20 cellular contexts compared by ENCODE assay signal in the genomic region with DNA sequence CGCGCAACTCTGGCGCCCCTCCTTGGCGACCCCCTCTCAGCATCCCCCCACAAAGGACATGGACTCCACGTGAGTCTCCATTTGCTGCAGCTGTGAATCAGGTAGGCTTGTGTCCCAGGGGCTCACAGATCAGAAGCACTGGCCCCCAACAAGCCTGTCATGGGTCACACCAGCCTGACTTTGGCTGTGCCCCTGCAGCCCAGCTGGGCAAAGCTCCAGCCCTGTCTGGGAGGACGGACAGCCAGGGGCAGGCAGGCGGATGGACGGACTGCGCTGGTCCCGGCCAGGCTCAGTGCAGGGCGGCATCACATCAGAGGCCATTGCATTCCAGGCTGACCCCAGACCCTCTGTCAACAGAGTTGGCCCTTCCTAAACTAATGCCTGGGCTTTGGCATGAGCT. TPM values are rescaled to one million over a fixed set of nuclear protein-coding genes. Genes with fewer than 3 reads are reported as not detected.
DNase-seq lines count a peak whose midpoint lies in the region; ATAC-seq and TF ChIP-seq lines count a peak whose summit lies in the region.
"Had no signal": no experiment of that assay in that cellular context is flagged by ENCODE, and none has a peak within 500 bp of the region (broad histone marks: within the 10 kb centered on the region; RNA-seq: fewer than 3 reads in every experiment).

No MANE protein-coding gene starts in this region.

- ATAC-seq in activated naive CD8-positive, alpha-beta T cell treated with anti-CD3 and anti-CD28 coated beads, Interleukin-2, amount 50 U/mL, for 24 hours: no peak

- H4K91ac ChIP-seq in neuronal stem cell (ENCODE audit: low read depth, low read length, poor library complexity): peak overlapping the region; percentile 46

- peak overlapping the region; percentile 10 for H3K23ac ChIP-seq in neuronal stem cell (ENCODE audit: low read depth, low read length, poor library complexity)

- H3K27ac Mint-ChIP-seq in activated naive CD8-positive, alpha-beta T cell treated with anti-CD3 and anti-CD28 coated beads, Interleukin-2, amount 50 U/mL, for 24 hours: peak overlapping the region; percentile 18
- no peak overlapping the region for H3K27ac Mint-ChIP-seq in activated naive CD8-positive, alpha-beta T cell treated with anti-CD3 and anti-CD28 coated beads for 36 hours
- H3K27ac Mint-ChIP-seq: activated CD8-positive, alpha-beta T cell treated with anti-CD3 and anti-CD28 coated beads for 36 hours had no signal

- intact Hi-C loops in colonic mucosa (cut with DNase I): loop anchor here (10.0 kb wide), 1 partner anchor 198 kb away; no protein-coding TSS in a partner anchor
- intact Hi-C loops in tibial artery (cut with DNase I; ENCODE audit: low total_unique reads): loop anchor here (5.0 kb wide), 1 partner anchor 56 kb away; a partner anchor contains a TSS

- H3K9me3 ChIP-seq in colonic mucosa (no peaks in the 10 kb centered on the region), neuronal stem cell (replicated peaks in 1 of 2; ENCODE audit: control insufficient read depth in 2 of 2, insufficient read depth in 1 of 2, low read depth in 1 of 2, low read length in 2 of 2) (no peaks in the 10 kb centered on the region), tibial artery (no peaks in the 10 kb centered on the region)
- H3K9me3 ChIP-seq: HAP-1, ovary, right lobe of liver had no signal

- H3K36me3 ChIP-seq in colonic mucosa (peaks cover 2% of the 10 kb centered on the region), neuronal stem cell (replicated peaks in 1 of 2; ENCODE audit: control insufficient read depth in 2 of 2, insufficient read depth in 2 of 2, low read length in 2 of 2) (peaks cover 4 to 7% of the 10 kb centered on the region in 2 donors), tibial artery (peaks cover 0 to 35% (median 11%) of the 10 kb centered on the region in 3 donors)
- H3K36me3 ChIP-seq: ovary had no signal

- peak overlapping the region; percentile 63 for H3K14ac ChIP-seq in neuronal stem cell (ENCODE audit: low read length)

- peak overlapping the region; percentile 47 for H2BK15ac ChIP-seq in neuronal stem cell (ENCODE audit: low read length)

- no peak overlapping the region for H2AFZ ChIP-seq in neuronal stem cell (ENCODE audit: low read length)

- H3K4me2 ChIP-seq in neuronal stem cell (ENCODE audit: insufficient read depth, low read length, poor library complexity, severe bottlenecking): no peak overlapping the region

- WGBS in neuronal stem cell (ENCODE audit: extremely low coverage in 2 of 2, insufficient read length in 2 of 2, insufficient replicate concordance in 1 of 2), 2 donors: no CpG with 5 or more reads among the region's 11 CpGs

- H3K4me3 Mint-ChIP-seq in activated naive CD8-positive, alpha-beta T cell treated with anti-CD3 and anti-CD28 coated beads, Interleukin-2, amount 50 U/mL, for 24 hours: no peak overlapping the region
- H3K4me3 Mint-ChIP-seq in activated naive CD8-positive, alpha-beta T cell treated with anti-CD3 and anti-CD28 coated beads for 36 hours: no peak overlapping the region
- H3K4me3 Mint-ChIP-seq: activated CD8-positive, alpha-beta T cell treated with anti-CD3 and anti-CD28 coated beads for 36 hours; CD8-positive, alpha-beta memory T cell; central memory CD8-positive, alpha-beta T cell; memory B cell; naive thymus-derived CD8-positive, alpha-beta T cell had no signal

- peak overlapping the region; percentile 70 for H3K18ac ChIP-seq in neuronal stem cell (ENCODE audit: low read length)

- no peak overlapping the region for H4K8ac ChIP-seq in neuronal stem cell (ENCODE audit: low read depth, low read length)

- H3K79me1 ChIP-seq in neuronal stem cell (ENCODE audit: low read depth, low read length): peaks cover 4% of the 10 kb centered on the region

- H3K4ac ChIP-seq in neuronal stem cell (ENCODE audit: low read length): no peak overlapping the region

- DNase-seq in activated naive CD8-positive, alpha-beta T cell treated with anti-CD3 and anti-CD28 coated beads, Interleukin-2, amount 50 U/mL, for 24 hours: no peak
- no peak for DNase-seq in activated naive CD8-positive, alpha-beta T cell treated with anti-CD3 and anti-CD28 coated beads for 36 hours
- DNase-seq in colonic mucosa: no peak
- no peak for DNase-seq in neuronal stem cell (ENCODE audit: low spot score)
- DNase-seq in tibial artery: no peak
- no peak for DNase-seq in stimulated activated CD4-positive, alpha-beta T cell treated with anti-CD3 and anti-CD28 coated beads, Interleukin-2, amount 100 ng/mL, for 48 hours
- no peak for DNase-seq in GDM1 (lab: John Stamatoyannopoulos, UW)
- DNase-seq in OCI-M2 (lab: John Stamatoyannopoulos, UW; ENCODE audit: unreplicated experiment): no peak
- DNase-seq: activated naive CD4-positive, alpha-beta T cell; activated T-cell treated with anti-CD3 and anti-CD28 coated beads, Interleukin-2, amount 50 U/mL, for 1 hour; amniotic stem cell; CD8-positive, alpha-beta memory T cell; effector memory CD8-positive, alpha-beta T cell; naive thymus-derived CD8-positive, alpha-beta T cell had no signal

- H3K4me1 Mint-ChIP-seq in activated naive CD8-positive, alpha-beta T cell treated with anti-CD3 and anti-CD28 coated beads, Interleukin-2, amount 50 U/mL, for 24 hours: peaks cover 11% of the 10 kb centered on the region
- peaks cover 5% of the 10 kb centered on the region for H3K4me1 Mint-ChIP-seq in activated naive CD8-positive, alpha-beta T cell treated with anti-CD3 and anti-CD28 coated beads for 36 hours

- no peaks in the 10 kb centered on the region for H3K9me3 Mint-ChIP-seq in activated naive CD8-positive, alpha-beta T cell treated with anti-CD3 and anti-CD28 coated beads, Interleukin-2, amount 50 U/mL, for 24 hours
- no peaks in the 10 kb centered on the region for H3K9me3 Mint-ChIP-seq in activated naive CD8-positive, alpha-beta T cell treated with anti-CD3 and anti-CD28 coated beads for 36 hours
- H3K9me3 Mint-ChIP-seq: activated CD8-positive, alpha-beta T cell treated with anti-CD3 and anti-CD28 coated beads for 36 hours; CD8-positive, alpha-beta memory T cell; central memory CD8-positive, alpha-beta T cell; effector memory CD8-positive, alpha-beta T cell; memory B cell; naive thymus-derived CD8-positive, alpha-beta T cell had no signal

- H3K9ac ChIP-seq in colonic mucosa (ENCODE audit: low read depth in 2 of 2, low read length in 2 of 2): no peak overlapping the region
- H3K9ac ChIP-seq in neuronal stem cell (ENCODE audit: low read depth, low read length, poor library complexity): no peak overlapping the region

- no peak overlapping the region for H2AK5ac ChIP-seq in neuronal stem cell (ENCODE audit: low read depth, low read length)

- no peaks in the 10 kb centered on the region for H3K27me3 Mint-ChIP-seq in activated naive CD8-positive, alpha-beta T cell treated with anti-CD3 and anti-CD28 coated beads, Interleukin-2, amount 50 U/mL, for 24 hours
- H3K27me3 Mint-ChIP-seq in activated naive CD8-positive, alpha-beta T cell treated with anti-CD3 and anti-CD28 coated beads for 36 hours: no peaks in the 10 kb centered on the region
- H3K27me3 Mint-ChIP-seq: activated CD8-positive, alpha-beta T cell treated with anti-CD3 and anti-CD28 coated beads for 36 hours; central memory CD8-positive, alpha-beta T cell; effector memory CD8-positive, alpha-beta T cell; memory B cell; naive thymus-derived CD8-positive, alpha-beta T cell had no signal

- peak overlapping the region; percentile 77 for H2BK5ac ChIP-seq in neuronal stem cell (ENCODE audit: low read length)

- H3K4me1 ChIP-seq in colonic mucosa (peaks cover 19% of the 10 kb centered on the region), neuronal stem cell (ENCODE audit: control insufficient read depth in 2 of 2, insufficient read depth in 1 of 2, low read depth in 1 of 2, low read length in 2 of 2) (peaks cover 5 to 9% of the 10 kb centered on the region in 2 donors), tibial artery (peaks cover 20 to 88% (median 67%) of the 10 kb centered on the region in 4 donors)
- H3K4me1 ChIP-seq: HAP-1 had no signal

- no peak for TF ChIP-seq CTCF in colonic mucosa (IDR thresholded peaks at IDR 0.05)
- no peak for TF ChIP-seq CTCF in tibial artery (IDR thresholded peaks at IDR 0.05)

- H3K27me3 ChIP-seq in colonic mucosa (no peaks in the 10 kb centered on the region), neuronal stem cell (ENCODE audit: control insufficient read depth in 3 of 3, insufficient read depth in 3 of 3, low read depth in 1 of 3, low read length in 3 of 3) (no peaks in the 10 kb centered on the region), tibial artery (no peaks in the 10 kb centered on the region)
- H3K27me3 ChIP-seq: ovary, right lobe of liver had no signal

- H3K4me3 ChIP-seq in colonic mucosa (no peak overlapping the region), neuronal stem cell (ENCODE audit: low read length in 2 of 2) (no peak overlapping the region), tibial artery (no peak overlapping the region)
- H3K4me3 ChIP-seq: HAP-1, ovary, right lobe of liver had no signal

- H2BK120ac ChIP-seq in neuronal stem cell (ENCODE audit: low read depth, low read length): no peak overlapping the region

- no peak overlapping the region for H2BK12ac ChIP-seq in neuronal stem cell (ENCODE audit: low read length)

- peaks cover 10% of the 10 kb centered on the region for H3K36me3 Mint-ChIP-seq in activated naive CD8-positive, alpha-beta T cell treated with anti-CD3 and anti-CD28 coated beads, Interleukin-2, amount 50 U/mL, for 24 hours (ENCODE audit: low read depth)
- H3K36me3 Mint-ChIP-seq in activated naive CD8-positive, alpha-beta T cell treated with anti-CD3 and anti-CD28 coated beads for 36 hours: peaks cover 2% of the 10 kb centered on the region

- peak overlapping the region; percentile 47 for H3K27ac ChIP-seq in colonic mucosa
- no peak overlapping the region for H3K27ac ChIP-seq in neuronal stem cell (replicated peaks; ENCODE audit: low read length)
- peak overlapping the region; percentile 92 for H3K27ac ChIP-seq in tibial artery

RNA-seq across cellular contexts. Expression of a gene that starts 28.4 kb away (rescaled TPM):
- 10 to 100 TPM; 29.6 to 32.7 TPM for total RNA-seq in activated naive CD8-positive, alpha-beta T cell treated with anti-CD3 and anti-CD28 coated beads for 36 hours
- 10 to 100 TPM; 17.7 to 25.7 TPM for total RNA-seq in colonic mucosa
- polyA plus RNA-seq in neuronal stem cell (2013, experiment 1 of 2): 318 TPM
- polyA plus RNA-seq in neuronal stem cell (2013, experiment 2 of 2): 304 TPM

RNA-seq across cellular contexts. Expression of a gene that starts 47.2 kb away (rescaled TPM):
- 100 to 1,000 TPM in 1 of 2 experiments, 10 to 100 TPM in 1; 96.1 to 101 TPM for total RNA-seq in activated naive CD8-positive, alpha-beta T cell treated with anti-CD3 and anti-CD28 coated beads for 36 hours
- 10 to 100 TPM; 40.1 to 77.3 TPM for total RNA-seq in colonic mucosa
- polyA plus RNA-seq in neuronal stem cell (2013, experiment 1 of 2): 66.8 TPM
- polyA plus RNA-seq in neuronal stem cell (2013, experiment 2 of 2): 64.3 TPM

RNA-seq across cellular contexts. Expression of a gene that starts 55.5 kb away (rescaled TPM):
- total RNA-seq in activated naive CD8-positive, alpha-beta T cell treated with anti-CD3 and anti-CD28 coated beads for 36 hours: 10 to 100 TPM; 20.0 to 21.0 TPM
- total RNA-seq in colonic mucosa: 10 to 100 TPM; 16.3 to 18.6 TPM
- polyA plus RNA-seq in neuronal stem cell (2013, experiment 1 of 2): 5.2 TPM
- 5.2 TPM for polyA plus RNA-seq in neuronal stem cell (2013, experiment 2 of 2)
